10 cellular contexts compared by ENCODE assay signal in the genomic region with DNA sequence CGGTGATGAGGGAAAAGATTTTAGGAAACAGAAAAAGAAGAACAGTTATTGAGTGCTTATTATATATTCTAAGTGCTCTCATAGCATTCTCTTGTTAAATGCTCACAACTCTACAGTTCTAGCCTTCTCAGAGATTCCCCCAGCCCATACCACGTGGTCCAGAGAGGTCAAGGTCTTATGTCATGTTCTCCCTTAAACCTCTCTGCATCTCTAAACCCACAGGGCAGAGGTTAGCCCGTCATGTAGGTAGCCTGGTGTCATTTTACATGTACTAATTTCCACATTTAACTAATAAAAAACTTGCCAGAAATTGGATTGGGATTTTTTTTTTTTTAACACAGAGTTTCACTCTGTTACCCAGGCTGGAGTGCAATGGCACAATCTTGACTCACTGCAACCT.
"Had no signal": no experiment of that assay in that cellular context is flagged by ENCODE, and none has a peak within 500 bp of the region (broad histone marks: within the 10 kb centered on the region; RNA-seq: fewer than 3 reads in every experiment).

No MANE protein-coding gene starts in this region.

- H3K27ac ChIP-seq: GM23248 had no signal

- H3K4me3 Mint-ChIP-seq: GM23338, H9, HFFc6 had no signal

- H3K9me3 Mint-ChIP-seq: HFFc6 had no signal

- H3K4me1 ChIP-seq: HAP-1 had no signal

- H3K9ac ChIP-seq: GM23248 had no signal

- FAIRE-seq: H54 had no signal

- ATAC-seq: GM23338, HCT116 had no signal

- H2AFZ ChIP-seq: GM23248, GM23338 had no signal

- H3K4me2 ChIP-seq: GM23338 had no signal

- H3K4me1 Mint-ChIP-seq: GM23338 had no signal

- H3K9me3 ChIP-seq: HAP-1 had no signal

- H3K36me3 ChIP-seq: HAP-1 had no signal

- DNase-seq: GM23248, GOT3, H7, H9, HCEC 1CT, HFFc6 had no signal

- H3K27ac Mint-ChIP-seq: GM23338, H9, HFFc6 had no signal

- H3K4me3 ChIP-seq: GM23248, GM23338, HAP-1 had no signal
